In the genomic region with DNA sequence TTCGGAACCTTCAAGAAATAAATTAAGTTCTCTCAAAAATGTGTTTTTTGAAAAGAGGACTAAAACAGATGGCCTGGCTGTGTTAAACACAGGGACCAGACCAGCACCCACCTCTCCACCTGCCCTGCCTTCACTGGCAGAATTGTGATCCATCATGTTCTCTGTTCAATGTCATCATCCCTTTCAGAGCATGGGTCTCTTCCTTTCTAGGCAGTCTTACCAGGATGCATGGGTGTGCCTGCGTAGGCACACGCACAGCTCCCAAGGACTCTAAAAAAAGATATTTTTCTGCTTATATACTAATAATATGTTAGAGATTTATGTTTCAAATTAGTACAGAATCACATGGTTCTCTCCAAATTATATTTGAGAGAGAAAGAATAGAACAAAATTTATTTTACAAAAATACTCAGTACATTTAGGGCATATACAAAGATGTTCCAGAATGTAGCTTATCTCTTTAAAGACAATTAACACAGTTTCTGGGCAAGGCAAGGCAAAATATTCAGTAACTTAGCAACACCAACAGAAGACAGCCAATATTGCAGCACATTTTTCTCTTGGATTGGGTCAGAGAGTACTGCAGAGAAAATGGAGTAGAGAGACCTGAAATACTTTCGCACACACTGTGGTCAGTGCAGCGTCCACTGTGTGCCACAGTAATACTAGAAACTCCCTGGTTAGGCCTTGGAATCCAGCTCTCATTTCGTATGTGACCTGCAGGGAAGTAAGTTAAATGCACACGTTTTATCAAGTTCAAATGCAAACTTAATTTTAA, we compare ENCODE assay signal across 1 cellular context.
TF ChIP-seq lines count a peak whose summit lies in the region.

No MANE protein-coding gene starts in this region.

TF ChIP-seq in IMR-90, 13 proteins besides CTCF, POLR2A, EP300 and RAD21:
- TF ChIP-seq MAZ (IDR thresholded peaks at IDR 0.05; ENCODE audit: borderline replicate concordance, low read depth, low read length): no peak
- TF ChIP-seq MAFK (IDR thresholded peaks at IDR 0.05; ENCODE audit: low read depth, low read length): no peak
- TF ChIP-seq, protein P1, sequence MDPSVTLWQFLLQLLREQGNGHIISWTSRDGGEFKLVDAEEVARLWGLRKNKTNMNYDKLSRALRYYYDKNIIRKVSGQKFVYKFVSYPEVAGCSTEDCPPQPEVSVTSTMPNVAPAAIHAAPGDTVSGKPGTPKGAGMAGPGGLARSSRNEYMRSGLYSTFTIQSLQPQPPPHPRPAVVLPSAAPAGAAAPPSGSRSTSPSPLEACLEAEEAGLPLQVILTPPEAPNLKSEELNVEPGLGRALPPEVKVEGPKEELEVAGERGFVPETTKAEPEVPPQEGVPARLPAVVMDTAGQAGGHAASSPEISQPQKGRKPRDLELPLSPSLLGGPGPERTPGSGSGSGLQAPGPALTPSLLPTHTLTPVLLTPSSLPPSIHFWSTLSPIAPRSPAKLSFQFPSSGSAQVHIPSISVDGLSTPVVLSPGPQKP (IDR thresholded peaks at IDR 0.05; ENCODE audit: borderline replicate concordance, low read depth, low read length): no peak
- no peak for TF ChIP-seq FOS (IDR thresholded peaks at IDR 0.05; ENCODE audit: low read depth, low read length)
